Comparison of ENCODE assay signal across 29 cellular contexts in genomic region chr19:34151439-34151838, GRCh38.
"Had no signal": no experiment of that assay in that cellular context is flagged by ENCODE, and none has a peak within 500 bp of the region (broad histone marks: within the 10 kb centered on the region; RNA-seq: fewer than 3 reads in every experiment).

No MANE protein-coding gene starts in this region.

- H3K4me1 ChIP-seq: colonic mucosa, esophagus muscularis mucosa, esophagus squamous epithelium, foreskin keratinocyte, gastrocnemius medialis, gastroesophageal sphincter, heart left ventricle, heart right ventricle had no signal

- ATAC-seq: effector memory CD8-positive, alpha-beta T cell; esophagus mucosa; foreskin keratinocyte; gastrocnemius medialis; gastroesophageal sphincter; heart left ventricle; heart right ventricle had no signal

- H2AFZ ChIP-seq: hepatocyte had no signal

- H3K79me2 ChIP-seq: hepatocyte had no signal

- H3K27ac ChIP-seq: colonic mucosa, coronary artery, dorsolateral prefrontal cortex, epithelial cell of prostate, esophagus muscularis mucosa, esophagus squamous epithelium, foreskin keratinocyte, gastrocnemius medialis, gastroesophageal sphincter, heart left ventricle, heart right ventricle, hepatocyte had no signal

- H3K4me3 ChIP-seq: colonic mucosa, coronary artery, dorsolateral prefrontal cortex, esophagus muscularis mucosa, esophagus squamous epithelium, gastrocnemius medialis, gastroesophageal sphincter, heart left ventricle, heart right ventricle, hepatocyte had no signal

- H3K4me2 ChIP-seq: hepatocyte had no signal

- H3K9me3 ChIP-seq: colonic mucosa, esophagus muscularis mucosa, esophagus squamous epithelium, gastrocnemius medialis, gastroesophageal sphincter, heart left ventricle, heart right ventricle had no signal

- H3K36me3 ChIP-seq: colonic mucosa, esophagus muscularis mucosa, esophagus squamous epithelium, gastrocnemius medialis, gastroesophageal sphincter, heart left ventricle, heart right ventricle had no signal

- DNase-seq: colonic mucosa; cortex of kidney; dermis blood vessel endothelial cell; dorsolateral prefrontal cortex; effector CD4-positive, alpha-beta T cell; effector CD8-positive, alpha-beta T cell; effector memory CD4-positive, alpha-beta T cell; effector memory CD8-positive, alpha-beta T cell; endodermal cell; erythroblast; esophagus squamous epithelium; foreskin fibroblast; foreskin keratinocyte; foreskin melanocyte; gastrocnemius medialis; glutamatergic neuron; head of caudate nucleus; heart left ventricle; heart right ventricle had no signal

- H3K27me3 ChIP-seq: colonic mucosa, dorsolateral prefrontal cortex, esophagus muscularis mucosa, esophagus squamous epithelium, foreskin keratinocyte, gastrocnemius medialis, gastroesophageal sphincter, hepatocyte had no signal

- FAIRE-seq: colon, endometrium, endothelial cell of umbilical vein, frontal cortex had no signal
